In the genomic region with DNA sequence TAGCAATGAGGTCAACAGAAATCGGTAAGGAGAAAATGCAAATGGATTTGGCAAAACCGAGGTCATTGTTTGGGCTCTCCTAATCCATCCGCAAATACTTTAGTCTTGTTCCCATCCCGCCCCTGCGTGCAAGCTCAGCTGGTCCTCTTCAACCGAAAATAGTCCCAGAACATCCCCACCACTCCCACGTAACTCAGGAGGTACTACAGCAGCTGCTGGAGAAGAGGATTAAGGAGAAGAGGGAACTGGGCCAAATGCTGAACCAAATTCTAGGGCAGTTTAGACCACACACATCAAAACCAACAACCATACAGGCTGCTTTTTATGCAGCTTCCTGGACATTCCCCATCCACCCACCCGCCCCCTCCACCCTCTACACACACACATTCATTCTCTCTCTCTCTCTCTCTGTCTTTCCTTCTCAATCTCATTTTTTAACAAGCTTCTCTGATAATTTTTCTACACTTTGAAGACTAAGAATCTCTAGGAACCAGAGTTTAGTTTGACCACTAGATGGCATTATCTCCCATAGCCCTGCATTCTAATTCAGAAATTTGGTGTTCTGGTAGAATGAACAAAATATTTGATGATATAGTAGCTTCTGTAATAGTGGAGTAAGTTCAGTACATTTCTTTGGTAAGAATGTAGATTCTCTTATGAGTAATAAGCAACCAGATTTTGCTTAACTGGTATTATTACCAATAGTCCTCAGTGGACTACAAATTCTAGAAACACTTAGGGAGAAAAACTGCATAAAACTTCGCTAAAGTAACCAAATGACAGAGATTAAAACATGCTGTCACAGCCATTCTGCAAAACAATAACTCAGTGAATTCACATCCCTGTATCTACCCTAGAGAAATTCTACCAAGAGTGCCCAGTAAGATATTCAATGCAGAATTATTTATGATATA, we compare ENCODE assay signal across 9 cellular contexts. TPM values are rescaled to one million over a fixed set of nuclear protein-coding genes. Genes with fewer than 3 reads are reported as not detected.
A peak's percentile ranks its signal among the peaks of the same experiment; 100 is the strongest.
DNase-seq lines count a peak whose midpoint lies in the region; ATAC-seq and TF ChIP-seq lines count a peak whose summit lies in the region.
"Had no signal": no experiment of that assay in that cellular context is flagged by ENCODE, and none has a peak within 500 bp of the region (broad histone marks: within the 10 kb centered on the region; RNA-seq: fewer than 3 reads in every experiment).

No MANE protein-coding gene starts in this region.

- no peaks in the 10 kb centered on the region for H4K20me1 ChIP-seq in PC-3 (ENCODE audit: low read length)

- no peak overlapping the region for H3K27ac Mint-ChIP-seq in endodermal cell
- H3K27ac Mint-ChIP-seq: naive thymus-derived CD8-positive, alpha-beta T cell had no signal

- H3K27ac ChIP-seq in PC-3 (ENCODE audit: low read length) (no peak overlapping the region), endodermal cell (ENCODE audit: low read depth, low read length) (no peak overlapping the region)

- TF ChIP-seq CTCF in PC-3 (conservative IDR thresholded peaks at IDR 0.05; ENCODE audit: low read depth, low read length), result peak; percentile 94
- TF ChIP-seq CTCF in endodermal cell (conservative IDR thresholded peaks at IDR 0.05), result peak; percentile 86
- peak; percentile 31 for TF ChIP-seq CTCF in mucosa of descending colon (IDR thresholded peaks at IDR 0.05)

- no peak overlapping the region for H3K4me3 Mint-ChIP-seq in endodermal cell
- H3K4me3 Mint-ChIP-seq: naive thymus-derived CD8-positive, alpha-beta T cell had no signal

- H3K9me2 ChIP-seq in PC-3 (replicated peaks; ENCODE audit: low read length), result no peaks in the 10 kb centered on the region

- no peaks in the 10 kb centered on the region for H3K79me2 ChIP-seq in PC-3 (ENCODE audit: low read length)

- no peaks in the 10 kb centered on the region for H3K9me3 ChIP-seq in PC-3 (ENCODE audit: low read length)
- no peaks in the 10 kb centered on the region for H3K9me3 ChIP-seq in endodermal cell (ENCODE audit: control insufficient read depth, low read length)
- H3K9me3 ChIP-seq in mucosa of descending colon, result no peaks in the 10 kb centered on the region

- no TSS peak for BruUV-seq in PC-3 (replicated peaks; lab: Mats Ljungman, UMichigan)

- H3K9ac ChIP-seq in PC-3 (ENCODE audit: low read length) (no peak overlapping the region), endodermal cell (ENCODE audit: extremely low read depth, low read length, poor library complexity, severe bottlenecking) (no peak overlapping the region)

- 36 to 64% methylated on average over 3 to 9 of the region's 9 CpGs for WGBS in endodermal cell (ENCODE audit: insufficient coverage in 1 of 2, insufficient read length in 1 of 2), 2 experiments

- no peaks in the 10 kb centered on the region for H3K27me3 Mint-ChIP-seq in endodermal cell (ENCODE audit: insufficient read depth)

- no peaks in the 10 kb centered on the region for H3K36me3 Mint-ChIP-seq in endodermal cell (ENCODE audit: low read depth)
- H3K36me3 Mint-ChIP-seq: naive thymus-derived CD8-positive, alpha-beta T cell had no signal

- H3K4me1 ChIP-seq in PC-3 (ENCODE audit: insufficient read depth, low read length), result peaks cover 35% of the 10 kb centered on the region
- H3K4me1 ChIP-seq in endodermal cell (ENCODE audit: control insufficient read depth, insufficient read depth, low read length), result peaks cover 9% of the 10 kb centered on the region
- peaks cover 6% of the 10 kb centered on the region for H3K4me1 ChIP-seq in mucosa of descending colon (ENCODE audit: low read depth)

- peaks cover 7% of the 10 kb centered on the region for H3K4me1 Mint-ChIP-seq in endodermal cell

- no peak overlapping the region for H3K4me2 ChIP-seq in PC-3 (ENCODE audit: low read length)

- no peaks in the 10 kb centered on the region for H3F3A ChIP-seq in PC-3 (ENCODE audit: low read length, unreplicated experiment)

- CTCF ChIA-PET in PC-3 (lab: Charles Lee), result interaction anchor here (0.5 to 1.6 kb wide), 16 partner anchors 18 to 643 kb away, joined by 3 to 9 read pairs (median 4); a partner anchor contains a TSS

- H3K36me3 ChIP-seq in H7 (replicated peaks; ENCODE audit: control insufficient read depth, insufficient read depth, low read length) (no peaks in the 10 kb centered on the region), PC-3 (ENCODE audit: low read depth, low read length) (peaks cover 3% of the 10 kb centered on the region; the same call in 1 of the 2 replicates), endodermal cell (ENCODE audit: control insufficient read depth, insufficient read depth, low read length) (no peaks in the 10 kb centered on the region), mucosa of descending colon (ENCODE audit: low read depth) (no peaks in the 10 kb centered on the region)

- intact Hi-C loops in PC-3 (cut with micrococcal nuclease), result loop anchor here (5.0 kb wide), 1 partner anchor 269 kb away; a partner anchor contains a TSS
- intact Hi-C loops in mucosa of descending colon (cut with DNase I, micrococcal nuclease), result loop anchor here in 1 of 2 donors (5.0 to 10.0 kb wide), 2 partner anchors 112 to 414 kb away; a partner anchor contains a TSS

- ATAC-seq in PC-3, result no peak
- ATAC-seq in mucosa of descending colon, result no peak
- ATAC-seq in HG02798 (IDR thresholded peaks at IDR 0.05; ENCODE audit: poor library complexity, unreplicated experiment), result no peak
- ATAC-seq in GM21619 (IDR thresholded peaks at IDR 0.05; ENCODE audit: unreplicated experiment), result no peak
- ATAC-seq in GM21528 (IDR thresholded peaks at IDR 0.05; ENCODE audit: low FRiP score, unreplicated experiment), result no peak
- ATAC-seq: naive thymus-derived CD8-positive, alpha-beta T cell had no signal

- POLR2A ChIA-PET in PC-3 (lab: Charles Lee; ENCODE audit: unreplicated experiment), result no interaction called here

- H3K27me3 ChIP-seq in H7 (ENCODE audit: control insufficient read depth, insufficient read depth, low read length) (no peaks in the 10 kb centered on the region), PC-3 (ENCODE audit: low read length) (no peaks in the 10 kb centered on the region), endodermal cell (ENCODE audit: control insufficient read depth, insufficient read depth, low read length, poor library complexity, severe bottlenecking) (no peaks in the 10 kb centered on the region)

- DNase-seq in COLO829 (ENCODE audit: low spot score), result peak; percentile 58
- peak; percentile 20 for DNase-seq in H7
- DNase-seq in PC-3, result peak; percentile 72
- DNase-seq in endodermal cell, result peak; percentile 56
- no peak for DNase-seq in mucosa of descending colon

- no peak overlapping the region for H3K4me3 ChIP-seq in H7 (ENCODE audit: insufficient read depth, low read depth, low read length)
- H3K4me3 ChIP-seq in PC-3 (ENCODE audit: low read length), result no peak overlapping the region
- H3K4me3 ChIP-seq in endodermal cell (ENCODE audit: low read length), result no peak overlapping the region
- no peak overlapping the region for H3K4me3 ChIP-seq in mucosa of descending colon

- H2AFZ ChIP-seq in PC-3 (ENCODE audit: low read length), result no peak overlapping the region

- no peaks in the 10 kb centered on the region for H3K9me3 Mint-ChIP-seq in endodermal cell
- H3K9me3 Mint-ChIP-seq: naive thymus-derived CD8-positive, alpha-beta T cell had no signal

RNA-seq across cellular contexts. Expression of a gene that starts 52.1 kb away (rescaled TPM):
- total RNA-seq in H7 (2014; rRNA removed; shearing (Covaris generic)), result 1.7 and 1.8 TPM in 2 replicates
- total RNA-seq in PC-3 (2014; rRNA removed) (0.58 and 1.3 TPM in 2 replicates), endodermal cell (under 1 TPM; 0.57 to 0.95 TPM), mucosa of descending colon (1 to 10 TPM in 1 of 3 donors, under 1 TPM in 2; 0.17 to 1.4 (median 0.31) TPM)
- 0.78 TPM for polyA plus RNA-seq in endodermal cell (2013, experiment 1 of 2)
- 0.99 TPM for polyA plus RNA-seq in endodermal cell (2013, experiment 2 of 2)
- total RNA-seq: naive thymus-derived CD8-positive, alpha-beta T cell had no signal

Comparison
In these comparisons a context has a peak if more than half of its experiments do, and no peak if none do; other contexts are left out.
1. DNase-seq: peak in COLO829 (single experiment), H7 (single experiment), PC-3 (single experiment) and endodermal cell (single experiment); none in mucosa of descending colon (0 of 3).
2. CTCF ChIP-seq: peak in every context shown above with its lines; median percentile 94 in PC-3; 86 in endodermal cell; 31 in mucosa of descending colon.